1 cellular context compared by ENCODE assay signal in genomic region chr19:45971260-45971902, GRCh38.
TF ChIP-seq lines count a peak whose summit lies in the region.

No MANE protein-coding gene starts in this region.

TF ChIP-seq in GM23338, 12 proteins besides CTCF, POLR2A, EP300 and RAD21 (continued from another document):
- TF ChIP-seq ZNF462 (CRISPR knock-in tag; IDR thresholded peaks at IDR 0.05) (no peak), ZNF331 (CRISPR knock-in tag; IDR thresholded peaks at IDR 0.05; ENCODE audit: low read depth) (no peak), JUNB (IDR thresholded peaks at IDR 0.05; ENCODE audit: unreplicated experiment) (no peak), REST (IDR thresholded peaks at IDR 0.05; ENCODE audit: unreplicated experiment) (no peak), STAT1 (IDR thresholded peaks at IDR 0.05; ENCODE audit: unreplicated experiment) (no peak), EZH2phosphoT487 (IDR thresholded peaks at IDR 0.05; ENCODE audit: unreplicated experiment) (no peak), ZNF114 (CRISPR knock-in tag; IDR thresholded peaks at IDR 0.05) (no peak)
